14 cellular contexts compared by ENCODE assay signal in genomic region chr7:2546776-2547586, GRCh38.
"Had no signal": no experiment of that assay in that cellular context is flagged by ENCODE, and none has a peak within 500 bp of the region (broad histone marks: within the 10 kb centered on the region; RNA-seq: fewer than 3 reads in every experiment).

No MANE protein-coding gene starts in this region.

- H3K79me2 ChIP-seq: parathyroid adenoma had no signal

- H3K27me3 ChIP-seq: adrenal gland, body of pancreas, esophagus squamous epithelium, thyroid gland had no signal

- H3K27ac Mint-ChIP-seq: activated naive CD4-positive, alpha-beta T cell treated with anti-CD3 and anti-CD28 coated beads, Interleukin-2, amount 50 U/mL, for 24 hours; mesothelial cell of epicardium; stimulated activated naive B cell treated with anti-CD40 and anti-IgM and Interleukin-4, amounts not matched to agents 10 μg/mL and 1 μg/mL and 100 μg/mL, for 72 hours had no signal

- H3K27ac ChIP-seq: adrenal gland, body of pancreas, coronary artery, esophagus squamous epithelium, parathyroid adenoma, thyroid gland had no signal

- H3K4me1 ChIP-seq: body of pancreas, esophagus squamous epithelium, parathyroid adenoma, thyroid gland had no signal

- H2AFZ ChIP-seq: parathyroid adenoma had no signal

- H3K4me1 Mint-ChIP-seq: mesothelial cell of epicardium had no signal

- ATAC-seq: body of pancreas; stimulated activated naive B cell treated with anti-CD40 and anti-IgM and Interleukin-4, amounts not matched to agents 10 μg/mL and 1 μg/mL and 100 μg/mL, for 72 hours had no signal

- DNase-seq: activated CD4-positive, CD25-positive, alpha-beta regulatory T cell treated with anti-CD3 and anti-CD28 coated beads, Interleukin-2, amount 50 U/mL, for 72 hours; body of pancreas; esophagus squamous epithelium; stimulated activated CD4-positive, alpha-beta T cell treated with anti-CD3 and anti-CD28 coated beads, Interleukin-2, amount 100 ng/mL, for 48 hours; stimulated activated naive B cell treated with anti-CD40 and anti-IgM and Interleukin-4, amounts not matched to agents 10 μg/mL and 1 μg/mL and 100 μg/mL, for 72 hours; T-helper 9 cell; thyroid gland had no signal

- H3K9ac ChIP-seq: parathyroid adenoma had no signal

- H3K9me3 ChIP-seq: adrenal gland, body of pancreas, esophagus squamous epithelium, thyroid gland had no signal

- H3K9me3 Mint-ChIP-seq: activated naive CD4-positive, alpha-beta T cell treated with anti-CD3 and anti-CD28 coated beads, Interleukin-2, amount 50 U/mL, for 24 hours; central memory CD8-positive, alpha-beta T cell; mesothelial cell of epicardium; stimulated activated naive B cell treated with anti-CD40 and anti-IgM and Interleukin-4, amounts not matched to agents 10 μg/mL and 1 μg/mL and 100 μg/mL, for 72 hours had no signal

- H3K27me3 Mint-ChIP-seq: activated naive CD4-positive, alpha-beta T cell treated with anti-CD3 and anti-CD28 coated beads, Interleukin-2, amount 50 U/mL, for 24 hours; central memory CD8-positive, alpha-beta T cell; stimulated activated naive B cell treated with anti-CD40 and anti-IgM and Interleukin-4, amounts not matched to agents 10 μg/mL and 1 μg/mL and 100 μg/mL, for 72 hours had no signal

- H3K4me3 ChIP-seq: adrenal gland, body of pancreas, coronary artery, esophagus squamous epithelium, lung, thyroid gland had no signal

- H3K4me3 Mint-ChIP-seq: activated naive CD4-positive, alpha-beta T cell treated with anti-CD3 and anti-CD28 coated beads, Interleukin-2, amount 50 U/mL, for 24 hours; central memory CD8-positive, alpha-beta T cell; mesothelial cell of epicardium; stimulated activated naive B cell treated with anti-CD40 and anti-IgM and Interleukin-4, amounts not matched to agents 10 μg/mL and 1 μg/mL and 100 μg/mL, for 72 hours had no signal
